In the genomic region with DNA sequence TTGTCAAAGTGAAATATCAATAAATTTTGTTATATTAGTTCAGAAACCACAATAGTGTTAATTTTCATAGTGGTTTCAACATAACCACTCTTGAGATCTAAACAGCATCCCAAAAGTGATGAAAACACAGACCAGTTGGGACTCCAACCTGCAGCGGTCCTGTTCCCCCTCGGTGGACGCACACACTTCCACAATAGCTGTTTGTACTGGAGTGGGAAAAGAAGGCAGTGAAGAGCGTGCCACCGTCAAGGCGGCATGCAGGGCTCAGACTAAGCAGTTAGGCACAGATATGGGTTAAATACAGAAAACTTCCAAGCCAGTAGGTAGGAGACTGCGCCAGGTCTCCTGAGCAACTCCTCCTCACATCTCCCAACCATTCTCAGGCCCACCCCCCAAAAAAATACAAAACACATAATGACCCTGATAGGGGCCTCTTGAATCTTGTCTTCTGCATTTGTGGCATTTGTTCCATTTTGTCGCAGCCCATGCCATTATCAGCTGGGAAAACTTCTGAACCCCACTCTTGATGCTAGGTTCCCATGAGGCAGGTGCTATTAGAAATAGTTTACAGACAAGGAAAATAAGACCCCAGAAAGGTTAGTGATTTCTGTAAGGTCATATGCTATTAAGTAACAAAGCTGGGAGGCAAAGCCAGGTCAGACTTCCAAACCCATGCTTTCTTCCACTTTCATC, we compare ENCODE assay signal across 1 cellular context.
TF ChIP-seq lines count a peak whose summit lies in the region.

No MANE protein-coding gene starts in this region.

TF ChIP-seq in GM12878, 131 proteins besides CTCF, POLR2A, EP300 and RAD21:
- no peak for TF ChIP-seq RCOR1 (conservative IDR thresholded peaks at IDR 0.05; ENCODE audit: low read depth, low read length)
- peak; percentile 36; the same call in 1 of the 2 replicates for TF ChIP-seq POLR2AphosphoS5 (IDR thresholded peaks at IDR 0.05; ENCODE audit: low read length)
- TF ChIP-seq, protein P1, sequence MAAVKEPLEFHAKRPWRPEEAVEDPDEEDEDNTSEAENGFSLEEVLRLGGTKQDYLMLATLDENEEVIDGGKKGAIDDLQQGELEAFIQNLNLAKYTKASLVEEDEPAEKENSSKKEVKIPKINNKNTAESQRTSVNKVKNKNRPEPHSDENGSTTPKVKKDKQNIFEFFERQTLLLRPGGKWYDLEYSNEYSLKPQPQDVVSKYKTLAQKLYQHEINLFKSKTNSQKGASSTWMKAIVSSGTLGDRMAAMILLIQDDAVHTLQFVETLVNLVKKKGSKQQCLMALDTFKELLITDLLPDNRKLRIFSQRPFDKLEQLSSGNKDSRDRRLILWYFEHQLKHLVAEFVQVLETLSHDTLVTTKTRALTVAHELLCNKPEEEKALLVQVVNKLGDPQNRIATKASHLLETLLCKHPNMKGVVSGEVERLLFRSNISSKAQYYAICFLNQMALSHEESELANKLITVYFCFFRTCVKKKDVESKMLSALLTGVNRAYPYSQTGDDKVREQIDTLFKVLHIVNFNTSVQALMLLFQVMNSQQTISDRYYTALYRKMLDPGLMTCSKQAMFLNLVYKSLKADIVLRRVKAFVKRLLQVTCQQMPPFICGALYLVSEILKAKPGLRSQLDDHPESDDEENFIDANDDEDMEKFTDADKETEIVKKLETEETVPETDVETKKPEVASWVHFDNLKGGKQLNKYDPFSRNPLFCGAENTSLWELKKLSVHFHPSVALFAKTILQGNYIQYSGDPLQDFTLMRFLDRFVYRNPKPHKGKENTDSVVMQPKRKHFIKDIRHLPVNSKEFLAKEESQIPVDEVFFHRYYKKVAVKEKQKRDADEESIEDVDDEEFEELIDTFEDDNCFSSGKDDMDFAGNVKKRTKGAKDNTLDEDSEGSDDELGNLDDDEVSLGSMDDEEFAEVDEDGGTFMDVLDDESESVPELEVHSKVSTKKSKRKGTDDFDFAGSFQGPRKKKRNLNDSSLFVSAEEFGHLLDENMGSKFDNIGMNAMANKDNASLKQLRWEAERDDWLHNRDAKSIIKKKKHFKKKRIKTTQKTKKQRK (IDR thresholded peaks at IDR 0.05; ENCODE audit: low read depth, low read length) = no peak
- TF ChIP-seq FOXM1 (IDR thresholded peaks at IDR 0.05; ENCODE audit: low read depth, low read length) = no peak
- TF ChIP-seq POLR2AphosphoS2 (IDR thresholded peaks at IDR 0.05; ENCODE audit: low read depth, low read length) = peak; percentile 64
- 0 out of 2 replicates have a peak, but pooled peaks have one; percentile 30 for TF ChIP-seq PML (IDR thresholded peaks at IDR 0.05; ENCODE audit: low read length)
- TF ChIP-seq, protein P2, sequence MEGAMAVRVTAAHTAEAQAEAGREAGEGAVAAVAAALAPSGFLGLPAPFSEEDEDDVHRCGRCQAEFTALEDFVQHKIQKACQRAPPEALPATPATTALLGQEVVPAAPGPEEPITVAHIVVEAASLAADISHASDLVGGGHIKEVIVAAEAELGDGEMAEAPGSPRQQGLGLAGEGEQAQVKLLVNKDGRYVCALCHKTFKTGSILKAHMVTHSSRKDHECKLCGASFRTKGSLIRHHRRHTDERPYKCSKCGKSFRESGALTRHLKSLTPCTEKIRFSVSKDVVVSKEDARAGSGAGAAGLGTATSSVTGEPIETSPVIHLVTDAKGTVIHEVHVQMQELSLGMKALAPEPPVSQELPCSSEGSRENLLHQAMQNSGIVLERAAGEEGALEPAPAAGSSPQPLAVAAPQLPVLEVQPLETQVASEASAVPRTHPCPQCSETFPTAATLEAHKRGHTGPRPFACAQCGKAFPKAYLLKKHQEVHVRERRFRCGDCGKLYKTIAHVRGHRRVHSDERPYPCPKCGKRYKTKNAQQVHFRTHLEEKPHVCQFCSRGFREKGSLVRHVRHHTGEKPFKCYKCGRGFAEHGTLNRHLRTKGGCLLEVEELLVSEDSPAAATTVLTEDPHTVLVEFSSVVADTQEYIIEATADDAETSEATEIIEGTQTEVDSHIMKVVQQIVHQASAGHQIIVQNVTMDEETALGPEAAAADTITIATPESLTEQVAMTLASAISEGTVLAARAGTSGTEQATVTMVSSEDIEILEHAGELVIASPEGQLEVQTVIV (IDR thresholded peaks at IDR 0.05; ENCODE audit: borderline replicate concordance, partially characterized antibody) = no peak
TF ChIP-seq in GM12878: peak in this region for 3.
